Comparison of ENCODE assay signal across 8 cellular contexts in the genomic region with DNA sequence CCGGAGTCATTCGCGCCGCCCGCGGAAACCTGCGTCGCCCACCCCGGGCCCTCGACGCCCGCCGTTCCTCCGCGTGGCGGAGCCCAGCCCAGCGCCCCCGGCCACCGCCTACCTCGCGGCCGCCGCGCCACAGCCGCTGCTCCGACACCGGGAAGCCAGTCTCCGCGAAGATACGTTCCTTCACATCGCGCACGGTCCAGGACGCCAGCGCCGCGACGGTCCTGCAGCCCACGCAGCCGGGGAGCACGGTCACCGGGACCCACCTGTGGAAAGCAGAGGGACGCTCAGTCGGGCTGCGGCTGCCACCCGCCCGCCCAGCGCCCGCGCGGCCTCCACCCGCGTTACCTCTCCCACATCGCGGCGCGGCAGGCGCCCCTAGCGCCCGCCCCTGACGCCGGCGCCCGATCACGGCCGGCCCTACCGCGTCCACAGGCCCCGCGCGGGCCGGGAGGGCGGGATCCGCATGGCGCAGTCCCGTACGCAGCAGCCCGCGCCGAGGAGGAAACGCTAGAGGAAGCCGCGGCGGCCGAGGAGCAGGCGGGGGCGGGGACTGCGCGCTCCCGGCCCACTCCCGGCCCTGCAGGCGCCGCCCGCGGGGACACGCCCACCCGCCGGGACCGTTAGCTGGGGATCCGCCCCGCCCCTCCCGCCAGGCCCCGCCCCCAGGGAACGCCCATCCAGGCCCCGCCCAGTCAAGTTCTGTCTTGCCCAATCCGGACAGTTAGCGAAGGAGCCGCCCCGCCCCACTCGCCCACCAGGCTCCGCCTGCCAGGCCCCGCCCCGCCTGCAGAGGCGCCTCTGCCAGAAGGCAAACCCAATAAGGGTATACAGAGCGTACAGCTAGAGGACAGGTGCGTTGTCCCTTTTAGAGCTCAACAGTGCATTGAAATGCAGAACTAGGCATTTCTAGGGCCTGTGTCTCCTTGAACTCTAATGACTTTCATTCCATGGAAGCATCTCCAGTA. TPM values are rescaled to one million over a fixed set of nuclear protein-coding genes. Genes with fewer than 3 reads are reported as not detected.
DNase-seq lines count a peak whose midpoint lies in the region; ATAC-seq and TF ChIP-seq lines count a peak whose summit lies in the region.

No MANE protein-coding gene starts in this region.

- peak overlapping the region; percentile 74 for H3K27ac Mint-ChIP-seq in activated naive CD8-positive, alpha-beta T cell treated with anti-CD3 and anti-CD28 coated beads, Interleukin-2, amount 10 ng/mL, durations not matched to agents 7 days and 5 days

- peaks cover 10% of the 10 kb centered on the region for H3K79me2 ChIP-seq in parathyroid adenoma

- peak; percentile 88 for ATAC-seq in HG02588 (IDR thresholded peaks at IDR 0.05; ENCODE audit: unreplicated experiment)
- peak; percentile 95 for ATAC-seq in activated naive CD8-positive, alpha-beta T cell treated with anti-CD3 and anti-CD28 coated beads, Interleukin-2, amount 10 ng/mL, durations not matched to agents 7 days and 5 days (ENCODE audit: low read depth)

- peak in 1 of 2 donors; percentile 62 for TF ChIP-seq EP300 in tibial nerve (IDR thresholded peaks at IDR 0.05)

- no peaks in the 10 kb centered on the region for H3K9me3 Mint-ChIP-seq in activated naive CD8-positive, alpha-beta T cell treated with anti-CD3 and anti-CD28 coated beads, Interleukin-2, amount 10 ng/mL, durations not matched to agents 7 days and 5 days

- H3K27me3 ChIP-seq in cardiac muscle cell (no peaks in the 10 kb centered on the region), parathyroid adenoma (ENCODE audit: control insufficient read depth, insufficient read depth, low read length) (no peaks in the 10 kb centered on the region), tibial nerve (no peaks in the 10 kb centered on the region)

- H3K9ac ChIP-seq in parathyroid adenoma, result no peak overlapping the region

- H3K4me1 ChIP-seq in cardiac muscle cell (ENCODE audit: low read depth) (peaks cover 4% of the 10 kb centered on the region), parathyroid adenoma (no peaks in the 10 kb centered on the region), tibial nerve (peaks cover 0 to 48% (median 10%) of the 10 kb centered on the region in 4 donors)

- peaks cover 23% of the 10 kb centered on the region for H3K36me3 Mint-ChIP-seq in activated naive CD8-positive, alpha-beta T cell treated with anti-CD3 and anti-CD28 coated beads, Interleukin-2, amount 10 ng/mL, durations not matched to agents 7 days and 5 days

- peak overlapping the region; percentile 97 for H3K4me3 ChIP-seq in cardiac muscle cell
- peak overlapping the region; percentile 53 for H3K4me3 ChIP-seq in parathyroid adenoma (ENCODE audit: low read depth, low read length)
- peak overlapping the region; percentile 63 to 85 (median 76) for H3K4me3 ChIP-seq in tibial nerve

- DNase-seq in NCI-H1048 (lab: John Stamatoyannopoulos, UW) (peak; percentile 85), SKM-1 (lab: John Stamatoyannopoulos, UW; ENCODE audit: unreplicated experiment) (peak; percentile 99), cardiac muscle cell (ENCODE audit: low read depth in 1 of 2, low spot score in 1 of 2) (peak; percentile 96 to 98), tibial nerve (ENCODE audit: low spot score in 2 of 2) (peak; percentile 92 to 97)
- DNase-seq in activated naive CD8-positive, alpha-beta T cell treated with anti-CD3 and anti-CD28 coated beads, Interleukin-2, amount 10 ng/mL, durations not matched to agents 7 days and 5 days, result peak; percentile 96

- POLR2A ChIA-PET in activated naive CD8-positive, alpha-beta T cell treated with anti-CD3 and anti-CD28 coated beads, Interleukin-2, amount 10 ng/mL, durations not matched to agents 7 days and 5 days (lab: Charles Lee), result interaction anchor here (0.6 to 0.8 kb wide), 3 partner anchors 11 to 303 kb away, joined by 3 to 6 read pairs (median 5); no protein-coding TSS in a partner anchor

- peak; percentile 76 for TF ChIP-seq POLR2A in GM10847 (IDR thresholded peaks at IDR 0.05; ENCODE audit: extremely low read depth, insufficient read length)
- TF ChIP-seq POLR2A in tibial nerve (IDR thresholded peaks at IDR 0.05), result peak; percentile 15 to 67

- peaks cover 60% of the 10 kb centered on the region for H3K4me1 Mint-ChIP-seq in activated naive CD8-positive, alpha-beta T cell treated with anti-CD3 and anti-CD28 coated beads, Interleukin-2, amount 10 ng/mL, durations not matched to agents 7 days and 5 days

- no peaks in the 10 kb centered on the region for H3K9me3 ChIP-seq in cardiac muscle cell (ENCODE audit: low read depth)
- no peaks in the 10 kb centered on the region for H3K9me3 ChIP-seq in parathyroid adenoma (ENCODE audit: control insufficient read depth, low read length)
- no peaks in the 10 kb centered on the region for H3K9me3 ChIP-seq in tibial nerve

- peak overlapping the region; percentile 68 for H3K4me2 ChIP-seq in parathyroid adenoma (ENCODE audit: low read length)

- no peaks in the 10 kb centered on the region for H3K27me3 Mint-ChIP-seq in activated naive CD8-positive, alpha-beta T cell treated with anti-CD3 and anti-CD28 coated beads, Interleukin-2, amount 10 ng/mL, durations not matched to agents 7 days and 5 days

- peak overlapping the region; percentile 56 for H2AFZ ChIP-seq in parathyroid adenoma

- H3K4me3 Mint-ChIP-seq in activated naive CD8-positive, alpha-beta T cell treated with anti-CD3 and anti-CD28 coated beads, Interleukin-2, amount 10 ng/mL, durations not matched to agents 7 days and 5 days, result peak overlapping the region; percentile 77

- WGBS in tibial nerve, 2 donors, result 1 to 2% methylated on average over 47 to 60 of the region's 116 CpGs

- peaks cover 7% of the 10 kb centered on the region for H3K36me3 ChIP-seq in cardiac muscle cell
- no peaks in the 10 kb centered on the region for H3K36me3 ChIP-seq in parathyroid adenoma (ENCODE audit: control insufficient read depth, insufficient read depth, low read length)
- H3K36me3 ChIP-seq in tibial nerve, result peaks cover 0 to 7% (median 0%) of the 10 kb centered on the region in 3 donors

- H3K27ac ChIP-seq in cardiac muscle cell (peak overlapping the region; percentile 50), parathyroid adenoma (peak overlapping the region; percentile 56), tibial nerve (peak overlapping the region; percentile 50 to 90 (median 80))

- TF ChIP-seq CTCF in cardiac muscle cell (IDR thresholded peaks at IDR 0.05; ENCODE audit: low read depth, low read length), result no peak
- no peak for TF ChIP-seq CTCF in parathyroid adenoma (IDR thresholded peaks at IDR 0.05)
- peak in 4 of 5 experiments; percentile 3 to 51 (median 26) for TF ChIP-seq CTCF in tibial nerve (IDR thresholded peaks at IDR 0.05)

RNA-seq across cellular contexts. Expression of gene SACS, which starts 58.2 kb away (rescaled TPM):
- 10 to 100 TPM; 27.4 to 30.9 TPM for total RNA-seq in activated naive CD8-positive, alpha-beta T cell treated with anti-CD3 and anti-CD28 coated beads, Interleukin-2, amount 10 ng/mL, durations not matched to agents 7 days and 5 days
- 21.8 and 34.9 TPM in 2 replicates for total RNA-seq in cardiac muscle cell
- polyA plus RNA-seq in cardiac muscle cell, result 5.1 and 22.0 TPM in 2 replicates
- total RNA-seq in tibial nerve, result 10 to 100 TPM; 12.9 to 32.9 (median 23.5) TPM

Comparison
In these comparisons a context has a peak if more than half of its experiments do, and no peak if none do; other contexts are left out.
1. Peak in every context shown above with its lines: DNase-seq, ATAC-seq, H3K4me3 ChIP-seq and H3K27ac ChIP-seq.
2. CTCF ChIP-seq: peak in tibial nerve (4 of 5); none in cardiac muscle cell (single experiment) and parathyroid adenoma (single experiment).